ENCODE assay signal across 1 cellular context in the genomic region with DNA sequence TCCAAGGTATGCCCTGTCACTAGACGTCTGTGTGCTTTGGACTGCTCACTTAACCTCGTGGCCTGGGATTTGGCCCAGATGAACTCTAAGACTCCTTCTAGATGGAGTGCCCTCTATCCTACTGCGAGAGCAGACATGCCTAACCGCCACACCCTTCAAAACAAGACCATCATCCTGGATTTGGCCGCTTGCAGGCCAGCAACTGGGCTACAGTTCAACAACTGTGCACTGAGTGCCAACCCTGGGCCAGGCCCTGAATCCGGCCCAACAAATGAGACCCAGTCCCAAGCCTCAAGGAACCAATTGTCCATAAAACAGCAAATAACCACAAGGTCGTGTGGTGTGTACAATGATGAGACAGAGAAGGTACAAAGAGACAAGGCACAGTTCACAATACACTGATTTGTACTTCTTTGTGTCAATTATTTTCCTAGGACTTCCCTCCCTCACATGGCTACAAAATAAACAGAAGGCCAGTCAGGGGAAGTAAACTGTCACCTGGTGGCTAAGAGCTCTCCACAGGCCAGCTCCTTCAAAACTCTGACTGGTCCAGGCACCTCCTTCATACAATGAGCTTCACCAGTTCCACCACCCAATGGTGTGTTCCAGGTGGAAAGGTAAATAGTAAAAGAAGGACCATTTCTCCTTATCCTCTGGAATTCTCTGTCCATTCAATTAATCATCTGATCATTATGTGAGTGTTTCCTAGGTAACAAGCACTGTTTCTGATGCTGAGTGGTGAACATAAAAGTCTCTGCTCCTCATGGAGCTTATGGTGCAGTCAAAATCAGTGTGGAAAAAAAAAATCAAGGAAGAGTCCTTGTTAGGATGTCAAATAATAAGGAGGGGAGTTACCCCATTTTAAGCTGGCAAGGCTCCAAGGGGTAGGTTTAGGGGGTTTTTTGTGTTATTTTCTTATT.
TF ChIP-seq lines count a peak whose summit lies in the region.

No MANE protein-coding gene starts in this region.

TF ChIP-seq in HepG2, 621 proteins besides CTCF, POLR2A, EP300 and RAD21 (continued from another document and continues in another):
- TF ChIP-seq, protein P1, sequence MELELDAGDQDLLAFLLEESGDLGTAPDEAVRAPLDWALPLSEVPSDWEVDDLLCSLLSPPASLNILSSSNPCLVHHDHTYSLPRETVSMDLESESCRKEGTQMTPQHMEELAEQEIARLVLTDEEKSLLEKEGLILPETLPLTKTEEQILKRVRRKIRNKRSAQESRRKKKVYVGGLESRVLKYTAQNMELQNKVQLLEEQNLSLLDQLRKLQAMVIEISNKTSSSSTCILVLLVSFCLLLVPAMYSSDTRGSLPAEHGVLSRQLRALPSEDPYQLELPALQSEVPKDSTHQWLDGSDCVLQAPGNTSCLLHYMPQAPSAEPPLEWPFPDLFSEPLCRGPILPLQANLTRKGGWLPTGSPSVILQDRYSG (CRISPR knock-in tag; IDR thresholded peaks at IDR 0.05): no peak
- TF ChIP-seq FIP1L1 (IDR thresholded peaks at IDR 0.05; ENCODE audit: borderline replicate concordance, insufficient read depth, low read depth, low read length): no peak
- no peak for TF ChIP-seq ZNF343 (CRISPR knock-in tag; IDR thresholded peaks at IDR 0.05)
- no peak for TF ChIP-seq NFE2L1 (CRISPR knock-in tag; IDR thresholded peaks at IDR 0.05; ENCODE audit: borderline replicate concordance)
- no peak for TF ChIP-seq KDM5A (IDR thresholded peaks at IDR 0.05; ENCODE audit: borderline replicate concordance, low read length)
- no peak for TF ChIP-seq PLSCR1 (CRISPR knock-in tag; IDR thresholded peaks at IDR 0.05; ENCODE audit: borderline replicate concordance)
- no peak for TF ChIP-seq ZNF550 (CRISPR knock-in tag; IDR thresholded peaks at IDR 0.05; ENCODE audit: borderline replicate concordance)
- TF ChIP-seq, protein P2, sequence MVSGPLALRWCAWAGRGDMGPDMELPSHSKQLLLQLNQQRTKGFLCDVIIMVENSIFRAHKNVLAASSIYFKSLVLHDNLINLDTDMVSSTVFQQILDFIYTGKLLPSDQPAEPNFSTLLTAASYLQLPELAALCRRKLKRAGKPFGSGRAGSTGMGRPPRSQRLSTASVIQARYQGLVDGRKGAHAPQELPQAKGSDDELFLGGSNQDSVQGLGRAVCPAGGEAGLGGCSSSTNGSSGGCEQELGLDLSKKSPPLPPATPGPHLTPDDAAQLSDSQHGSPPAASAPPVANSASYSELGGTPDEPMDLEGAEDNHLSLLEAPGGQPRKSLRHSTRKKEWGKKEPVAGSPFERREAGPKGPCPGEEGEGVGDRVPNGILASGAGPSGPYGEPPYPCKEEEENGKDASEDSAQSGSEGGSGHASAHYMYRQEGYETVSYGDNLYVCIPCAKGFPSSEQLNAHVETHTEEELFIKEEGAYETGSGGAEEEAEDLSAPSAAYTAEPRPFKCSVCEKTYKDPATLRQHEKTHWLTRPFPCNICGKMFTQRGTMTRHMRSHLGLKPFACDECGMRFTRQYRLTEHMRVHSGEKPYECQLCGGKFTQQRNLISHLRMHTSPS (CRISPR knock-in tag; IDR thresholded peaks at IDR 0.05; ENCODE audit: low read depth): peak; percentile 72
- TF ChIP-seq, protein P3, sequence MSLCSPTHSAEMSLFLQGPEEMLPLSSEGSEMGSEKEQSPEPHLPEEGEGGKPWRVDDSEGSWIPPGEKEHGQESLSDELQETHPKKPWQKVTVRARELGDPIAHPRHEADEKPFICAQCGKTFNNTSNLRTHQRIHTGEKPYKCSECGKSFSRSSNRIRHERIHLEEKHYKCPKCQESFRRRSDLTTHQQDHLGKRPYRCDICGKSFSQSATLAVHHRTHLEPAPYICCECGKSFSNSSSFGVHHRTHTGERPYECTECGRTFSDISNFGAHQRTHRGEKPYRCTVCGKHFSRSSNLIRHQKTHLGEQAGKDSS (CRISPR knock-in tag; IDR thresholded peaks at IDR 0.05; ENCODE audit: borderline replicate concordance, low read depth): peak; percentile 41; the same call in 1 of the 2 replicates
- TF ChIP-seq ZNF12 (CRISPR knock-in tag; IDR thresholded peaks at IDR 0.05): no peak
- no peak for TF ChIP-seq ATF7 (IDR thresholded peaks at IDR 0.05)
- TF ChIP-seq ATF7 (CRISPR knock-in tag; IDR thresholded peaks at IDR 0.05): no peak
- no peak for TF ChIP-seq ZHX1 (CRISPR knock-in tag; IDR thresholded peaks at IDR 0.05; ENCODE audit: low read depth)
- TF ChIP-seq, protein P4, sequence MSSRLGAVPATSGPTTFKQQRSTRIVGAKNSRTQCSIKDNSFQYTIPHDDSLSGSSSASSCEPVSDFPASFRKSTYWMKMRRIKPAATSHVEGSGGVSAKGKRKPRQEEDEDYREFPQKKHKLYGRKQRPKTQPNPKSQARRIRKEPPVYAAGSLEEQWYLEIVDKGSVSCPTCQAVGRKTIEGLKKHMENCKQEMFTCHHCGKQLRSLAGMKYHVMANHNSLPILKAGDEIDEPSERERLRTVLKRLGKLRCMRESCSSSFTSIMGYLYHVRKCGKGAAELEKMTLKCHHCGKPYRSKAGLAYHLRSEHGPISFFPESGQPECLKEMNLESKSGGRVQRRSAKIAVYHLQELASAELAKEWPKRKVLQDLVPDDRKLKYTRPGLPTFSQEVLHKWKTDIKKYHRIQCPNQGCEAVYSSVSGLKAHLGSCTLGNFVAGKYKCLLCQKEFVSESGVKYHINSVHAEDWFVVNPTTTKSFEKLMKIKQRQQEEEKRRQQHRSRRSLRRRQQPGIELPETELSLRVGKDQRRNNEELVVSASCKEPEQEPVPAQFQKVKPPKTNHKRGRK (CRISPR knock-in tag; IDR thresholded peaks at IDR 0.05): no peak
- peak; percentile 72 for TF ChIP-seq PHF21A (CRISPR knock-in tag; IDR thresholded peaks at IDR 0.05)
- TF ChIP-seq ZNF619 (CRISPR knock-in tag; IDR thresholded peaks at IDR 0.05): 0 out of 2 replicates have a peak, but pooled peaks have one; percentile 65
- TF ChIP-seq, protein P5, sequence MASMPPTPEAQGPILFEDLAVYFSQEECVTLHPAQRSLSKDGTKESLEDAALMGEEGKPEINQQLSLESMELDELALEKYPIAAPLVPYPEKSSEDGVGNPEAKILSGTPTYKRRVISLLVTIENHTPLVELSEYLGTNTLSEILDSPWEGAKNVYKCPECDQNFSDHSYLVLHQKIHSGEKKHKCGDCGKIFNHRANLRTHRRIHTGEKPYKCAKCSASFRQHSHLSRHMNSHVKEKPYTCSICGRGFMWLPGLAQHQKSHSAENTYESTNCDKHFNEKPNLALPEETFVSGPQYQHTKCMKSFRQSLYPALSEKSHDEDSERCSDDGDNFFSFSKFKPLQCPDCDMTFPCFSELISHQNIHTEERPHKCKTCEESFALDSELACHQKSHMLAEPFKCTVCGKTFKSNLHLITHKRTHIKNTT (CRISPR knock-in tag; IDR thresholded peaks at IDR 0.05): no peak
- no peak for TF ChIP-seq ZNF549 (CRISPR knock-in tag; IDR thresholded peaks at IDR 0.05)
- no peak for TF ChIP-seq RBAK (CRISPR knock-in tag; IDR thresholded peaks at IDR 0.05)
- no peak; the same call in 1 of the 2 replicates for TF ChIP-seq ZNF772 (CRISPR knock-in tag; IDR thresholded peaks at IDR 0.05)
- no peak for TF ChIP-seq ZNF34 (CRISPR knock-in tag; IDR thresholded peaks at IDR 0.05; ENCODE audit: borderline replicate concordance)
- no peak for TF ChIP-seq ZNF350 (CRISPR knock-in tag; IDR thresholded peaks at IDR 0.05; ENCODE audit: borderline replicate concordance, low read depth)
- TF ChIP-seq ZNF512B (CRISPR knock-in tag; IDR thresholded peaks at IDR 0.05; ENCODE audit: borderline replicate concordance): no peak
- no peak for TF ChIP-seq JDP2 (CRISPR knock-in tag; IDR thresholded peaks at IDR 0.05; ENCODE audit: borderline replicate concordance)
- no peak for TF ChIP-seq ZNF251 (CRISPR knock-in tag; IDR thresholded peaks at IDR 0.05)
- TF ChIP-seq GTF3A (CRISPR knock-in tag; conservative IDR thresholded peaks at IDR 0.05): no peak
- TF ChIP-seq ATRX (CRISPR knock-in tag; IDR thresholded peaks at IDR 0.05; ENCODE audit: borderline replicate concordance): no peak
- TF ChIP-seq ZNF335 (CRISPR knock-in tag; IDR thresholded peaks at IDR 0.05): 0 out of 2 replicates have a peak, but pooled peaks have one; percentile 32
- TF ChIP-seq REL (CRISPR knock-in tag; conservative IDR thresholded peaks at IDR 0.05): no peak
- TF ChIP-seq SRSF9 (IDR thresholded peaks at IDR 0.05; ENCODE audit: borderline replicate concordance, insufficient read depth, low read depth, low read length, poor library complexity, severe bottlenecking): no peak
- TF ChIP-seq GATAD2A (CRISPR knock-in tag; IDR thresholded peaks at IDR 0.05): peak; percentile 83
- TF ChIP-seq ZFP62 (CRISPR knock-in tag; IDR thresholded peaks at IDR 0.05): no peak
- no peak for TF ChIP-seq YY1 (IDR thresholded peaks at IDR 0.05; ENCODE audit: insufficient read depth, insufficient replicate concordance, low read depth, low read length)
- TF ChIP-seq ELF4 (CRISPR knock-in tag; IDR thresholded peaks at IDR 0.05; ENCODE audit: borderline replicate concordance): peak; percentile 22; the same call in 1 of the 2 replicates
- TF ChIP-seq NFATC3 (CRISPR knock-in tag; IDR thresholded peaks at IDR 0.05): no peak
- TF ChIP-seq, protein P6, sequence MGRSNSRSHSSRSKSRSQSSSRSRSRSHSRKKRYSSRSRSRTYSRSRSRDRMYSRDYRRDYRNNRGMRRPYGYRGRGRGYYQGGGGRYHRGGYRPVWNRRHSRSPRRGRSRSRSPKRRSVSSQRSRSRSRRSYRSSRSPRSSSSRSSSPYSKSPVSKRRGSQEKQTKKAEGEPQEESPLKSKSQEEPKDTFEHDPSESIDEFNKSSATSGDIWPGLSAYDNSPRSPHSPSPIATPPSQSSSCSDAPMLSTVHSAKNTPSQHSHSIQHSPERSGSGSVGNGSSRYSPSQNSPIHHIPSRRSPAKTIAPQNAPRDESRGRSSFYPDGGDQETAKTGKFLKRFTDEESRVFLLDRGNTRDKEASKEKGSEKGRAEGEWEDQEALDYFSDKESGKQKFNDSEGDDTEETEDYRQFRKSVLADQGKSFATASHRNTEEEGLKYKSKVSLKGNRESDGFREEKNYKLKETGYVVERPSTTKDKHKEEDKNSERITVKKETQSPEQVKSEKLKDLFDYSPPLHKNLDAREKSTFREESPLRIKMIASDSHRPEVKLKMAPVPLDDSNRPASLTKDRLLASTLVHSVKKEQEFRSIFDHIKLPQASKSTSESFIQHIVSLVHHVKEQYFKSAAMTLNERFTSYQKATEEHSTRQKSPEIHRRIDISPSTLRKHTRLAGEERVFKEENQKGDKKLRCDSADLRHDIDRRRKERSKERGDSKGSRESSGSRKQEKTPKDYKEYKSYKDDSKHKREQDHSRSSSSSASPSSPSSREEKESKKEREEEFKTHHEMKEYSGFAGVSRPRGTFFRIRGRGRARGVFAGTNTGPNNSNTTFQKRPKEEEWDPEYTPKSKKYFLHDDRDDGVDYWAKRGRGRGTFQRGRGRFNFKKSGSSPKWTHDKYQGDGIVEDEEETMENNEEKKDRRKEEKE (IDR thresholded peaks at IDR 0.05): no peak
- no peak for TF ChIP-seq ZBTB1 (CRISPR knock-in tag; IDR thresholded peaks at IDR 0.05; ENCODE audit: borderline replicate concordance)
- TF ChIP-seq ZNF431 (CRISPR knock-in tag; IDR thresholded peaks at IDR 0.05; ENCODE audit: borderline replicate concordance, low read depth): no peak
- TF ChIP-seq RFX1 (IDR thresholded peaks at IDR 0.05): no peak
- no peak for TF ChIP-seq NPAS2 (CRISPR knock-in tag; IDR thresholded peaks at IDR 0.05; ENCODE audit: borderline replicate concordance)
- no peak for TF ChIP-seq ZNF7 (CRISPR knock-in tag; IDR thresholded peaks at IDR 0.05)
- TF ChIP-seq ZMAT3 (CRISPR knock-in tag; conservative IDR thresholded peaks at IDR 0.05): no peak
- peak; percentile 10; the same call in 1 of the 2 replicates for TF ChIP-seq HOXA3 (CRISPR knock-in tag; IDR thresholded peaks at IDR 0.05)
